Comparison of ENCODE assay signal across 1 cellular context in the genomic region with DNA sequence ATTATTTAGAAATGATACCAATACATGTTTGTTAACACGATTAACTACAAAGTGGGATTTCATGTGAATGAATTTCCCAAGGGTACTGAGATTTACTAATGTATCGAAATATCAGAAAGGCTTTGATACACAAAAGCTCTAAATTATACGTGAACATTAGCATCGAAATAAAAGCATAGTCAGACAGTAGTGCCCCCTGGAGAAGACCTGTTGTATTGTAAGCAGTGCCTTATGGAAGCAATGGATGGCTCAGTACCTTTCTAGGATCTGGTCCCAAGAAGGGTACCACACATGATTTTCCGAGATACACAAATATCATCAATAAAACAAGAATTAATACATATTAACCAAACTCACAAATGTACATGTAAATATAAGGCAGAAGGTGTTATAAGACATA.
TF ChIP-seq lines count a peak whose summit lies in the region.

No MANE protein-coding gene starts in this region.

TF ChIP-seq in WTC11, 78 proteins besides CTCF, POLR2A, EP300 and RAD21 (continued from another document):
- TF ChIP-seq RELA (CRISPR knock-in tag; IDR thresholded peaks at IDR 0.05; ENCODE audit: borderline replicate concordance): no peak
- no peak for TF ChIP-seq ZNF263 (CRISPR knock-in tag; IDR thresholded peaks at IDR 0.05; ENCODE audit: low read depth)
- TF ChIP-seq GABPB1 (CRISPR knock-in tag; IDR thresholded peaks at IDR 0.05): no peak
- TF ChIP-seq EMX1 (CRISPR knock-in tag; IDR thresholded peaks at IDR 0.05): no peak
- TF ChIP-seq, protein P1, sequence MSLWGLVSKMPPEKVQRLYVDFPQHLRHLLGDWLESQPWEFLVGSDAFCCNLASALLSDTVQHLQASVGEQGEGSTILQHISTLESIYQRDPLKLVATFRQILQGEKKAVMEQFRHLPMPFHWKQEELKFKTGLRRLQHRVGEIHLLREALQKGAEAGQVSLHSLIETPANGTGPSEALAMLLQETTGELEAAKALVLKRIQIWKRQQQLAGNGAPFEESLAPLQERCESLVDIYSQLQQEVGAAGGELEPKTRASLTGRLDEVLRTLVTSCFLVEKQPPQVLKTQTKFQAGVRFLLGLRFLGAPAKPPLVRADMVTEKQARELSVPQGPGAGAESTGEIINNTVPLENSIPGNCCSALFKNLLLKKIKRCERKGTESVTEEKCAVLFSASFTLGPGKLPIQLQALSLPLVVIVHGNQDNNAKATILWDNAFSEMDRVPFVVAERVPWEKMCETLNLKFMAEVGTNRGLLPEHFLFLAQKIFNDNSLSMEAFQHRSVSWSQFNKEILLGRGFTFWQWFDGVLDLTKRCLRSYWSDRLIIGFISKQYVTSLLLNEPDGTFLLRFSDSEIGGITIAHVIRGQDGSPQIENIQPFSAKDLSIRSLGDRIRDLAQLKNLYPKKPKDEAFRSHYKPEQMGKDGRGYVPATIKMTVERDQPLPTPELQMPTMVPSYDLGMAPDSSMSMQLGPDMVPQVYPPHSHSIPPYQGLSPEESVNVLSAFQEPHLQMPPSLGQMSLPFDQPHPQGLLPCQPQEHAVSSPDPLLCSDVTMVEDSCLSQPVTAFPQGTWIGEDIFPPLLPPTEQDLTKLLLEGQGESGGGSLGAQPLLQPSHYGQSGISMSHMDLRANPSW (CRISPR knock-in tag; conservative IDR thresholded peaks at IDR 0.05; ENCODE audit: low read depth): no peak
- TF ChIP-seq FOXJ3 (CRISPR knock-in tag; IDR thresholded peaks at IDR 0.05; ENCODE audit: borderline replicate concordance): no peak
TF ChIP-seq in WTC11: peak in this region for 0.
